Comparison of ENCODE assay signal across 13 cellular contexts in the genomic region with DNA sequence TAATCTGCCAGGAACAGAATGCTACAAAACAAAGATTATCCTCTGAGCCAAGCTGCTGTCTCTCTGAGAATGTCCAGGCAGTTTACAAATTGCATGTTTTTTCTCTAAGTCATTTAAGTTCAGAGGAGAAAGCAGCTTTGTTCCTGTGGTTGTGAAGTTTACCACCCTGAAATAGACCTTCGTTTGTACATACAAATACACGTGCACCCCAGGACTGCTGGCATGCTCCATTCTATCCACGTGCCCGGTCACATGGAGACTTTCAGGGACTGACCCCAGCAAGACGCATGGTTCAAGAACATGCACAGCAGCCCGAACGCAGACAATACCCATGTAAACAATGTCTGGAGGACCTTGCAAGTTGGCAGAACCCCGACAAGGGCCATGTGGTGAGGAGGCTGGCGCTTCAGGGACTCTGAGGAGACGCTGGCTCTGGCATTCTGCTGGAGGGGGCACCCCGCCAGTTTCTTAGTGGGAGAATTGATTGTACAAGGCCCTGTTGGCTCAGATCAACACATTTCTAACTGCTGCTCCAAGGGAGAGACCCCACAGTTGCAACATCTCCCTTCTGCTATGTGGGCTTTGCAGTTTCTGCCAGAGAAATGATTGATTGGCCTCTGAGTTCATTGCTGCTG. TPM values are rescaled to one million over a fixed set of nuclear protein-coding genes. Genes with fewer than 3 reads are reported as not detected.
A peak's percentile ranks its signal among the peaks of the same experiment; 100 is the strongest.
DNase-seq lines count a peak whose midpoint lies in the region; ATAC-seq and TF ChIP-seq lines count a peak whose summit lies in the region.
"Had no signal": no experiment of that assay in that cellular context is flagged by ENCODE, and none has a peak within 500 bp of the region (broad histone marks: within the 10 kb centered on the region; RNA-seq: fewer than 3 reads in every experiment).

No MANE protein-coding gene starts in this region.

- H3F3A ChIP-seq in Loucy (ENCODE audit: low read depth), result no peaks in the 10 kb centered on the region

- H3K27me3 Mint-ChIP-seq in brain, result no peaks in the 10 kb centered on the region
- H3K27me3 Mint-ChIP-seq in activated T-helper 2 cell treated with anti-CD3 and anti-CD28 coated beads, Interferon-gamma antibody, Interleukin-2, Interleukin-4, amounts not matched to agents 10 μg/mL and 5 μg/mL and 100 μg/mL, durations not matched to agents 14 hours and 24 hours and 36 hours (ENCODE audit: low read depth), result no peaks in the 10 kb centered on the region
- H3K27me3 Mint-ChIP-seq in activated CD4-positive, alpha-beta memory T cell treated with anti-CD3 and anti-CD28 coated beads, Interleukin-2, amount 10 ng/mL, durations not matched to agents 7 days and 5 days, result peaks cover 8% of the 10 kb centered on the region
- H3K27me3 Mint-ChIP-seq: activated naive CD4-positive, alpha-beta T cell treated with anti-CD3 and anti-CD28 coated beads, Interleukin-2, amount 50 U/mL, for 24 hours had no signal

- DNase-seq in hepatocyte (ENCODE audit: low spot score) (peak; percentile 37), retina (peak; percentile 30), SK-N-DZ (ENCODE audit: low spot score) (no peak)
- DNase-seq in activated T-helper 2 cell treated with anti-CD3 and anti-CD28 coated beads, Interferon-gamma antibody, Interleukin-2, Interleukin-4, amounts not matched to agents 10 μg/mL and 5 μg/mL and 100 μg/mL, durations not matched to agents 14 hours and 24 hours and 36 hours (ENCODE audit: low spot score), result no peak
- DNase-seq in activated CD4-positive, alpha-beta memory T cell treated with anti-CD3 and anti-CD28 coated beads, Interleukin-2, amount 10 ng/mL, durations not matched to agents 7 days and 5 days, result no peak
- DNase-seq: COR-L47, MM.1S, NCI-H510A treated with DMSO at 0.1 percent for 48 hours had no signal

- peaks cover 0 to 9% (median 0%) of the 10 kb centered on the region in 5 experiments for H3K9me3 Mint-ChIP-seq in brain
- no peaks in the 10 kb centered on the region for H3K9me3 Mint-ChIP-seq in activated T-helper 2 cell treated with anti-CD3 and anti-CD28 coated beads, Interferon-gamma antibody, Interleukin-2, Interleukin-4, amounts not matched to agents 10 μg/mL and 5 μg/mL and 100 μg/mL, durations not matched to agents 14 hours and 24 hours and 36 hours
- H3K9me3 Mint-ChIP-seq in activated CD4-positive, alpha-beta memory T cell treated with anti-CD3 and anti-CD28 coated beads, Interleukin-2, amount 10 ng/mL, durations not matched to agents 7 days and 5 days, result no peaks in the 10 kb centered on the region
- H3K9me3 Mint-ChIP-seq: activated naive CD4-positive, alpha-beta T cell treated with anti-CD3 and anti-CD28 coated beads, Interleukin-2, amount 50 U/mL, for 24 hours had no signal

- intact Hi-C loops in activated T-helper 2 cell treated with anti-CD3 and anti-CD28 coated beads, Interferon-gamma antibody, Interleukin-2, Interleukin-4, amounts not matched to agents 10 μg/mL and 5 μg/mL and 100 μg/mL, durations not matched to agents 14 hours and 24 hours and 36 hours (cut with micrococcal nuclease), result no loop called here

- H3K9me3 ChIP-seq in Loucy (ENCODE audit: insufficient read depth, low read depth, low read length), result no peaks in the 10 kb centered on the region
- H3K9me3 ChIP-seq in hepatocyte (ENCODE audit: low read depth), result no peaks in the 10 kb centered on the region

- H3K27me3 ChIP-seq in Loucy (ENCODE audit: insufficient read depth, low read length, poor library complexity, severe bottlenecking), result no peaks in the 10 kb centered on the region
- no peaks in the 10 kb centered on the region for H3K27me3 ChIP-seq in hepatocyte

- H3K9me2 ChIP-seq in Loucy (replicated peaks; ENCODE audit: low read depth, low read length) (no peaks in the 10 kb centered on the region), hepatocyte (replicated peaks; ENCODE audit: insufficient read depth) (no peaks in the 10 kb centered on the region)

- H3K36me3 ChIP-seq in Loucy (ENCODE audit: insufficient read depth, low read length) (no peaks in the 10 kb centered on the region), hepatocyte (replicated peaks; ENCODE audit: insufficient read depth, low read depth) (no peaks in the 10 kb centered on the region)

- peaks cover 69% of the 10 kb centered on the region for H3K4me1 Mint-ChIP-seq in brain
- peaks cover 24% of the 10 kb centered on the region for H3K4me1 Mint-ChIP-seq in activated T-helper 2 cell treated with anti-CD3 and anti-CD28 coated beads, Interferon-gamma antibody, Interleukin-2, Interleukin-4, amounts not matched to agents 10 μg/mL and 5 μg/mL and 100 μg/mL, durations not matched to agents 14 hours and 24 hours and 36 hours (ENCODE audit: low read depth)
- peaks cover 28% of the 10 kb centered on the region for H3K4me1 Mint-ChIP-seq in activated CD4-positive, alpha-beta memory T cell treated with anti-CD3 and anti-CD28 coated beads, Interleukin-2, amount 10 ng/mL, durations not matched to agents 7 days and 5 days

- CTCF ChIA-PET in activated CD4-positive, alpha-beta memory T cell treated with anti-CD3 and anti-CD28 coated beads, Interleukin-2, amount 10 ng/mL, durations not matched to agents 7 days and 5 days (lab: Charles Lee), result interaction anchor here (9.4 kb wide), 1 partner anchor 95 kb away, joined by 176 read pairs; a partner anchor contains a TSS

- H2AFZ ChIP-seq in Loucy (ENCODE audit: low read length) (no peak overlapping the region; the same call in 1 of the 2 replicates), hepatocyte (no peak overlapping the region)

- peak overlapping the region; percentile 52 for H3K9ac ChIP-seq in Loucy (ENCODE audit: low read depth, low read length, poor library complexity, severe bottlenecking)

- peak overlapping the region in 1 of 5 experiments; percentile 2 for H3K4me3 Mint-ChIP-seq in brain
- H3K4me3 Mint-ChIP-seq in activated T-helper 2 cell treated with anti-CD3 and anti-CD28 coated beads, Interferon-gamma antibody, Interleukin-2, Interleukin-4, amounts not matched to agents 10 μg/mL and 5 μg/mL and 100 μg/mL, durations not matched to agents 14 hours and 24 hours and 36 hours (ENCODE audit: low read depth), result no peak overlapping the region
- H3K4me3 Mint-ChIP-seq in activated CD4-positive, alpha-beta memory T cell treated with anti-CD3 and anti-CD28 coated beads, Interleukin-2, amount 10 ng/mL, durations not matched to agents 7 days and 5 days, result no peak overlapping the region
- H3K4me3 Mint-ChIP-seq: activated naive CD4-positive, alpha-beta T cell treated with anti-CD3 and anti-CD28 coated beads, Interleukin-2, amount 50 U/mL, for 24 hours had no signal

- H3K4me2 ChIP-seq in Loucy (ENCODE audit: low read depth, low read length, poor library complexity, severe bottlenecking) (peak overlapping the region; percentile 65), hepatocyte (peak overlapping the region; percentile 56)

- peaks cover 19% of the 10 kb centered on the region for H3K4me1 ChIP-seq in Loucy (ENCODE audit: insufficient read depth, low read length, poor library complexity, severe bottlenecking)
- peaks cover 40% of the 10 kb centered on the region for H3K4me1 ChIP-seq in hepatocyte (ENCODE audit: insufficient read depth)

- TF ChIP-seq CTCF in Loucy (conservative IDR thresholded peaks at IDR 0.05; ENCODE audit: low read length) (no peak), brain (conservative IDR thresholded peaks at IDR 0.05) (no peak), hepatocyte (IDR thresholded peaks at IDR 0.05; ENCODE audit: poor library complexity) (no peak)

- H4K20me1 ChIP-seq in Loucy (ENCODE audit: insufficient read depth, low read length, poor library complexity, severe bottlenecking) (no peaks in the 10 kb centered on the region), hepatocyte (ENCODE audit: insufficient read depth, poor library complexity, severe bottlenecking) (no peaks in the 10 kb centered on the region)

- POLR2A ChIA-PET in activated CD4-positive, alpha-beta memory T cell treated with anti-CD3 and anti-CD28 coated beads, Interleukin-2, amount 10 ng/mL, durations not matched to agents 7 days and 5 days (lab: Charles Lee), result interaction anchor here (1.7 to 6.3 kb wide), 2 partner anchors 86 to 94 kb away, joined by 5 to 62 read pairs; a partner anchor contains a TSS

- H3K27ac Mint-ChIP-seq in brain, result peak overlapping the region; percentile 13 to 78 (median 68)
- no peak overlapping the region for H3K27ac Mint-ChIP-seq in activated T-helper 2 cell treated with anti-CD3 and anti-CD28 coated beads, Interferon-gamma antibody, Interleukin-2, Interleukin-4, amounts not matched to agents 10 μg/mL and 5 μg/mL and 100 μg/mL, durations not matched to agents 14 hours and 24 hours and 36 hours
- no peak overlapping the region for H3K27ac Mint-ChIP-seq in activated CD4-positive, alpha-beta memory T cell treated with anti-CD3 and anti-CD28 coated beads, Interleukin-2, amount 10 ng/mL, durations not matched to agents 7 days and 5 days
- H3K27ac Mint-ChIP-seq: activated naive CD4-positive, alpha-beta T cell treated with anti-CD3 and anti-CD28 coated beads, Interleukin-2, amount 50 U/mL, for 24 hours had no signal

- 59% methylated on average over 11 of the region's 11 CpGs for WGBS in hepatocyte (ENCODE audit: low lambda C conversion rate, missing lambda C conversion rate)

- no peaks in the 10 kb centered on the region for H3K79me2 ChIP-seq in Loucy (ENCODE audit: insufficient read depth, low read length)
- H3K79me2 ChIP-seq in hepatocyte, result no peaks in the 10 kb centered on the region

- peak overlapping the region; percentile 51 for H3K27ac ChIP-seq in hepatocyte

- ATAC-seq in GM19023 (IDR thresholded peaks at IDR 0.05; ENCODE audit: unreplicated experiment), result no peak

- H3K4me3 ChIP-seq in Loucy (ENCODE audit: low read length, poor library complexity, severe bottlenecking), result no peak overlapping the region
- no peak overlapping the region for H3K4me3 ChIP-seq in hepatocyte

- H3K36me3 Mint-ChIP-seq in brain, result no peaks in the 10 kb centered on the region
- H3K36me3 Mint-ChIP-seq in activated T-helper 2 cell treated with anti-CD3 and anti-CD28 coated beads, Interferon-gamma antibody, Interleukin-2, Interleukin-4, amounts not matched to agents 10 μg/mL and 5 μg/mL and 100 μg/mL, durations not matched to agents 14 hours and 24 hours and 36 hours (ENCODE audit: low read depth), result no peaks in the 10 kb centered on the region
- H3K36me3 Mint-ChIP-seq in activated CD4-positive, alpha-beta memory T cell treated with anti-CD3 and anti-CD28 coated beads, Interleukin-2, amount 10 ng/mL, durations not matched to agents 7 days and 5 days (ENCODE audit: low read depth), result no peaks in the 10 kb centered on the region
- H3K36me3 Mint-ChIP-seq: activated naive CD4-positive, alpha-beta T cell treated with anti-CD3 and anti-CD28 coated beads, Interleukin-2, amount 50 U/mL, for 24 hours had no signal

RNA-seq across cellular contexts. Expression of a gene that starts 33.3 kb away (rescaled TPM):
- polyA plus RNA-seq in brain (ENCODE audit: insufficient read depth, low read depth, low replicate concordance) (6.1 TPM), hepatocyte (1.6 and 2.6 TPM in 2 replicates)
- not detected in 2 replicates for total RNA-seq in hepatocyte
- 2.2 TPM in 1 of 2 replicates, not detected in the other for polyA plus RNA-seq in SK-N-DZ (2014; cell fraction: cytosol; rRNA removed)
- polyA plus RNA-seq in SK-N-DZ (2014; cell fraction: nucleus; rRNA removed), result 0.36 TPM in 1 of 2 replicates, not detected in the other
- not detected in 2 replicates for total RNA-seq in activated T-helper 2 cell treated with anti-CD3 and anti-CD28 coated beads, Interferon-gamma antibody, Interleukin-2, Interleukin-4, amounts not matched to agents 10 μg/mL and 5 μg/mL and 100 μg/mL, durations not matched to agents 14 hours and 24 hours and 36 hours
- total RNA-seq in activated CD4-positive, alpha-beta memory T cell treated with anti-CD3 and anti-CD28 coated beads, Interleukin-2, amount 10 ng/mL, durations not matched to agents 7 days and 5 days, result under 1 TPM; 0.48 to 0.65 TPM
- total RNA-seq: urinary bladder had no signal

Comparison
In these comparisons a context has a peak if more than half of its experiments do, and no peak if none do; other contexts are left out.
1. H3K27ac Mint-ChIP-seq: peak in brain (5 of 5); none in activated T-helper 2 cell treated with anti-CD3 and anti-CD28 coated beads, Interferon-gamma antibody, Interleukin-2, Interleukin-4, amounts not matched to agents 10 μg/mL and 5 μg/mL and 100 μg/mL, durations not matched to agents 14 hours and 24 hours and 36 hours (single experiment) and activated CD4-positive, alpha-beta memory T cell treated with anti-CD3 and anti-CD28 coated beads, Interleukin-2, amount 10 ng/mL, durations not matched to agents 7 days and 5 days (single experiment).
2. DNase-seq: peak in hepatocyte (single experiment) and retina (single experiment); none in SK-N-DZ (single experiment), activated T-helper 2 cell treated with anti-CD3 and anti-CD28 coated beads, Interferon-gamma antibody, Interleukin-2, Interleukin-4, amounts not matched to agents 10 μg/mL and 5 μg/mL and 100 μg/mL, durations not matched to agents 14 hours and 24 hours and 36 hours (single experiment) and activated CD4-positive, alpha-beta memory T cell treated with anti-CD3 and anti-CD28 coated beads, Interleukin-2, amount 10 ng/mL, durations not matched to agents 7 days and 5 days (single experiment).